10 cellular contexts compared by ENCODE assay signal in genomic region chr10:43075612-43076003, GRCh38. TPM values are rescaled to one million over a fixed set of nuclear protein-coding genes. Genes with fewer than 3 reads are reported as not detected.
DNase-seq lines count a peak whose midpoint lies in the region; ATAC-seq and TF ChIP-seq lines count a peak whose summit lies in the region.
"Had no signal": no experiment of that assay in that cellular context is flagged by ENCODE, and none has a peak within 500 bp of the region (broad histone marks: within the 10 kb centered on the region; RNA-seq: fewer than 3 reads in every experiment).

No MANE protein-coding gene starts in this region.

- H3K27ac ChIP-seq in DND-41 (ENCODE audit: low read length) (no peak overlapping the region), dorsolateral prefrontal cortex (no peak overlapping the region)
- H3K27ac ChIP-seq: SJCRH30, spleen had no signal

- DNase-seq in DND-41 (no peak), H7 (peak; percentile 87), SHP77 (lab: John Stamatoyannopoulos, UW) (peak; percentile 61 to 81), kidney tubule cell (ENCODE audit: low spot score) (peak; percentile 8), dorsolateral prefrontal cortex (no peak), NCI-H2107 treated with DMSO at 0.1 percent for 48 hours (lab: John Stamatoyannopoulos, UW; ENCODE audit: unreplicated experiment) (no peak)
- DNase-seq: SJCRH30 had no signal

- no peaks in the 10 kb centered on the region for H3K4me1 ChIP-seq in DND-41 (ENCODE audit: insufficient read depth, low read length)
- H3K4me1 ChIP-seq: SJCRH30 had no signal

- no peak overlapping the region for H2AFZ ChIP-seq in DND-41 (ENCODE audit: low read depth, low read length)

- intact Hi-C loops in dorsolateral prefrontal cortex (cut with DNase I), result no loop called here

- H4K20me1 ChIP-seq in DND-41 (ENCODE audit: insufficient read depth, low read length), result no peaks in the 10 kb centered on the region; the same call in 1 of the 2 replicates

- H3K36me3 ChIP-seq in DND-41 (ENCODE audit: insufficient read depth, low read length) (no peaks in the 10 kb centered on the region), H7 (replicated peaks; ENCODE audit: control insufficient read depth, insufficient read depth, low read length) (no peaks in the 10 kb centered on the region)
- H3K36me3 ChIP-seq: SJCRH30, spleen had no signal

- no peak for ATAC-seq in DND-41 (ENCODE audit: insufficient read depth, low read depth)
- ATAC-seq in HG02973 (IDR thresholded peaks at IDR 0.05; ENCODE audit: unreplicated experiment), result no peak
- no peak for ATAC-seq in GM21825 (IDR thresholded peaks at IDR 0.05; ENCODE audit: unreplicated experiment)

- H3K4me3 ChIP-seq in DND-41 (ENCODE audit: low read depth in 1 of 2, low read length in 2 of 2) (no peak overlapping the region), H7 (ENCODE audit: insufficient read depth, low read depth, low read length) (no peak overlapping the region; the same call in 1 of the 2 replicates), dorsolateral prefrontal cortex (peak overlapping the region in 3 of 59 donors; percentile 46 to 67 (median 50))
- H3K4me3 ChIP-seq: SJCRH30 had no signal

- H3K27me3 ChIP-seq in DND-41 (ENCODE audit: insufficient read depth, low read length, poor library complexity), result no peaks in the 10 kb centered on the region
- peaks cover 38% of the 10 kb centered on the region for H3K27me3 ChIP-seq in H7 (ENCODE audit: control insufficient read depth, insufficient read depth, low read length)
- H3K27me3 ChIP-seq in dorsolateral prefrontal cortex, result peaks cover 0 to 58% (median 35%) of the 10 kb centered on the region in 45 donors
- H3K27me3 ChIP-seq: SJCRH30 had no signal

- no peaks in the 10 kb centered on the region for H3K9me3 ChIP-seq in DND-41 (ENCODE audit: insufficient read depth, low read length, severe bottlenecking)
- H3K9me3 ChIP-seq: SJCRH30, spleen had no signal

- no peaks in the 10 kb centered on the region for H3K79me2 ChIP-seq in DND-41 (ENCODE audit: insufficient read depth, low read length)

- H3K9ac ChIP-seq in DND-41 (ENCODE audit: low read depth, low read length), result no peak overlapping the region

- no peak overlapping the region for H3K4me2 ChIP-seq in DND-41 (ENCODE audit: insufficient read depth, low read length)

- TF ChIP-seq CTCF in DND-41 (IDR thresholded peaks at IDR 0.05; ENCODE audit: borderline replicate concordance, extremely low read depth, low read length, poor library complexity, severe bottlenecking) (peak; percentile 31), dorsolateral prefrontal cortex (IDR thresholded peaks at IDR 0.05 in 54 of 56, conservative IDR thresholded peaks at IDR 0.05 in 2 of 56; ENCODE audit: low read depth in 1 of 56, partially characterized antibody in 56 of 56) (peak in 1 of 56 donors; percentile 26)

RNA-seq across cellular contexts. Expression of gene RET, which starts 1.3 kb away (rescaled TPM):
- 9.7 and 16.0 TPM in 2 replicates for total RNA-seq in H7 (2014; rRNA removed; shearing (Covaris generic))
- 10 to 100 TPM in 85 of 120 experiments, 1 to 10 TPM in 35; 5.1 to 24.7 (median 12.0) TPM for total RNA-seq in dorsolateral prefrontal cortex

Comparison
In these comparisons a context has a peak if more than half of its experiments do, and no peak if none do; other contexts are left out.
1. DNase-seq: peak in H7 (single experiment), SHP77 (2 of 2) and kidney tubule cell (single experiment); none in DND-41 (single experiment), dorsolateral prefrontal cortex (0 of 10) and NCI-H2107 treated with DMSO at 0.1 percent for 48 hours (single experiment).